24 cellular contexts compared by ENCODE assay signal in the genomic region with DNA sequence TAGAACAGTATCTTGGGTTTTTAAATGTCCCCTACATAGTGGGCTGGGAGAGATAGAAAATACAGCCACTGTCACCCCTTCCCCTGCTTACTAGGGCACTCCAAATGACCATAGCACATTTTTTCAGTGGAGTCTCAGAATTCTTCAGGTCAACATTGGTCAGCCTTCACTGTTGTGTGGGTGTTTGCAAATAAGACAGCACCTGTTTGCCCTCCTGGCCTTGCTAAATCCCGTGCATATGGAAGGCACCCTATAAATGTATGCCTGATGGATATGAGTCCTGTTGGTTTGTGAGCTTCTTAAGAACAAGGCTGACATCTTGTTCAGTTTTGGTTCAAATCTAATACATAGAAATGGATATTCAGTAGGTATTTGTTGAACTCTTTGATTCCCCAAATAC. TPM values are rescaled to one million over a fixed set of nuclear protein-coding genes. Genes with fewer than 3 reads are reported as not detected.
DNase-seq lines count a peak whose midpoint lies in the region; ATAC-seq, FAIRE-seq and TF ChIP-seq lines count a peak whose summit lies in the region.
"Had no signal": no experiment of that assay in that cellular context is flagged by ENCODE, and none has a peak within 500 bp of the region (broad histone marks: within the 10 kb centered on the region; RNA-seq: fewer than 3 reads in every experiment).

No MANE protein-coding gene starts in this region.

- no peak for DNase-seq in activated naive CD8-positive, alpha-beta T cell treated with anti-CD3 and anti-CD28 coated beads for 36 hours
- DNase-seq in SJSA1 (ENCODE audit: low read depth in 1 of 2, low spot score in 2 of 2) (no peak), keratinocyte (ENCODE audit: low read depth, low spot score) (no peak), transverse colon (no peak), OCI-M2 (lab: John Stamatoyannopoulos, UW; ENCODE audit: unreplicated experiment) (no peak)
- no peak for DNase-seq in stimulated activated CD4-positive, alpha-beta T cell treated with anti-CD3 and anti-CD28 coated beads, Interleukin-1b, Interleukin-23, amount 100 ng/mL, for 48 hours
- DNase-seq in activated CD8-positive, alpha-beta T cell treated with anti-CD3 and anti-CD28 coated beads, Interleukin-2, amount 10 ng/mL, durations not matched to agents 7 days and 5 days, result no peak
- DNase-seq: activated CD4-positive, alpha-beta memory T cell treated with anti-CD3 and anti-CD28 coated beads for 36 hours; activated naive CD4-positive, alpha-beta T cell; activated T-cell treated with anti-CD3 and anti-CD28 coated beads, Interleukin-2, amount 50 U/mL, for 1 hour; DMS 273 treated with DMSO at 0.1 percent for 48 hours; effector CD4-positive, alpha-beta T cell; KBM-7; NCI-H1694; NCI-H2171 treated with DMSO at 0.1 percent for 48 hours; stimulated activated naive CD8-positive, alpha-beta T cell treated with anti-CD3 and anti-CD28 coated beads, Interleukin-15, Interleukin-2, amounts not matched to agents 100 U/mL and 50 U/mL, for 24 hours; upper lobe of right lung had no signal

- no peaks in the 10 kb centered on the region for H3K36me3 Mint-ChIP-seq in activated naive CD8-positive, alpha-beta T cell
- peaks cover 2% of the 10 kb centered on the region for H3K36me3 Mint-ChIP-seq in activated naive CD8-positive, alpha-beta T cell treated with anti-CD3 and anti-CD28 coated beads for 36 hours
- peaks cover 4% of the 10 kb centered on the region for H3K36me3 Mint-ChIP-seq in activated CD8-positive, alpha-beta T cell treated with anti-CD3 and anti-CD28 coated beads, Interleukin-2, amount 10 ng/mL, durations not matched to agents 7 days and 5 days (ENCODE audit: low read depth)
- H3K36me3 Mint-ChIP-seq: activated CD4-positive, alpha-beta memory T cell treated with anti-CD3 and anti-CD28 coated beads for 36 hours; mesothelial cell of epicardium had no signal

- H3K4me1 ChIP-seq in SJSA1 (replicated peaks) (peaks cover 49% of the 10 kb centered on the region), keratinocyte (ENCODE audit: control insufficient read depth, extremely low read depth, insufficient read depth, low read length) (peaks cover 97% of the 10 kb centered on the region), transverse colon (peaks cover 30 to 88% (median 53%) of the 10 kb centered on the region in 4 donors)

- dilution Hi-C loops in keratinocyte (cut with MboI; ENCODE audit: extremely low pct_ligation_motif_present, low sequenced_read_pairs), result no loop called here

- peak overlapping the region; percentile 11 for H3K4me3 Mint-ChIP-seq in activated naive CD8-positive, alpha-beta T cell
- H3K4me3 Mint-ChIP-seq in activated naive CD8-positive, alpha-beta T cell treated with anti-CD3 and anti-CD28 coated beads for 36 hours, result no peak overlapping the region
- H3K4me3 Mint-ChIP-seq in activated CD8-positive, alpha-beta T cell treated with anti-CD3 and anti-CD28 coated beads, Interleukin-2, amount 10 ng/mL, durations not matched to agents 7 days and 5 days, result no peak overlapping the region
- H3K4me3 Mint-ChIP-seq: activated CD4-positive, alpha-beta memory T cell treated with anti-CD3 and anti-CD28 coated beads for 36 hours; central memory CD8-positive, alpha-beta T cell; mesothelial cell of epicardium; WTC11 had no signal

- H3K27me3 Mint-ChIP-seq in activated naive CD8-positive, alpha-beta T cell, result no peaks in the 10 kb centered on the region
- H3K27me3 Mint-ChIP-seq in activated naive CD8-positive, alpha-beta T cell treated with anti-CD3 and anti-CD28 coated beads for 36 hours, result no peaks in the 10 kb centered on the region
- H3K27me3 Mint-ChIP-seq in activated CD8-positive, alpha-beta T cell treated with anti-CD3 and anti-CD28 coated beads, Interleukin-2, amount 10 ng/mL, durations not matched to agents 7 days and 5 days (ENCODE audit: low read depth), result no peaks in the 10 kb centered on the region
- H3K27me3 Mint-ChIP-seq: activated CD4-positive, alpha-beta memory T cell treated with anti-CD3 and anti-CD28 coated beads for 36 hours; central memory CD8-positive, alpha-beta T cell had no signal

- no peak for TF ChIP-seq CTCF in keratinocyte (optimal IDR thresholded peaks at IDR 0.05 in 1 of 3, IDR thresholded peaks at IDR 0.05 in 1 of 3, conservative IDR thresholded peaks at IDR 0.05 in 1 of 3; ENCODE audit: extremely low read depth in 1 of 3, insufficient read depth in 2 of 3, low read length in 3 of 3)
- TF ChIP-seq CTCF in transverse colon (IDR thresholded peaks at IDR 0.05), result no peak

- H3K79me2 ChIP-seq in keratinocyte (ENCODE audit: control insufficient read depth, insufficient read depth, low read length), result peaks cover 90% of the 10 kb centered on the region

- no peak overlapping the region for H2AFZ ChIP-seq in keratinocyte (ENCODE audit: control insufficient read depth, low read length)

- H3K27me3 ChIP-seq in SJSA1 (replicated peaks) (no peaks in the 10 kb centered on the region), keratinocyte (ENCODE audit: control insufficient read depth, extremely low read depth, insufficient read depth, low read length) (no peaks in the 10 kb centered on the region), transverse colon (no peaks in the 10 kb centered on the region)
- H3K27me3 ChIP-seq: BLaER1, upper lobe of right lung had no signal

- no peak for TF ChIP-seq POLR2A in transverse colon (IDR thresholded peaks at IDR 0.05)

- peaks cover 46% of the 10 kb centered on the region for H3K4me1 Mint-ChIP-seq in activated naive CD8-positive, alpha-beta T cell (ENCODE audit: low read depth)
- peaks cover 57% of the 10 kb centered on the region for H3K4me1 Mint-ChIP-seq in activated naive CD8-positive, alpha-beta T cell treated with anti-CD3 and anti-CD28 coated beads for 36 hours
- H3K4me1 Mint-ChIP-seq in activated CD8-positive, alpha-beta T cell treated with anti-CD3 and anti-CD28 coated beads, Interleukin-2, amount 10 ng/mL, durations not matched to agents 7 days and 5 days (ENCODE audit: low read depth), result peaks cover 50% of the 10 kb centered on the region

- CTCF ChIA-PET in activated CD8-positive, alpha-beta T cell treated with anti-CD3 and anti-CD28 coated beads, Interleukin-2, amount 10 ng/mL, durations not matched to agents 7 days and 5 days (lab: Charles Lee), result interaction anchor here (1.3 to 20.5 kb wide), 5 partner anchors 8 to 312 kb away, joined by 3 to 457 read pairs (median 6); no protein-coding TSS in a partner anchor

- no peak for FAIRE-seq in keratinocyte (lab: Jason Lieb, UNC)
- FAIRE-seq: A204.1 had no signal

- no peaks in the 10 kb centered on the region for H3K9me3 ChIP-seq in SJSA1 (replicated peaks)
- no peaks in the 10 kb centered on the region for H3K9me3 ChIP-seq in keratinocyte (ENCODE audit: control insufficient read depth, low read depth, low read length)
- no peaks in the 10 kb centered on the region for H3K9me3 ChIP-seq in transverse colon
- H3K9me3 ChIP-seq: BLaER1, prostate gland, upper lobe of right lung had no signal

- H3K4me2 ChIP-seq in keratinocyte (ENCODE audit: control insufficient read depth, extremely low read depth, insufficient read depth, low read depth, low read length), result peak overlapping the region; percentile 84

- WGBS in transverse colon (ENCODE audit: low coverage in 1 of 2), 2 donors, result 43 to 50% methylated on average over 1 of the region's 1 CpG

- no peak for TF ChIP-seq EP300 in transverse colon (IDR thresholded peaks at IDR 0.05; ENCODE audit: low read depth)

- H3K9me3 Mint-ChIP-seq in activated naive CD8-positive, alpha-beta T cell (ENCODE audit: low read depth), result no peaks in the 10 kb centered on the region
- no peaks in the 10 kb centered on the region for H3K9me3 Mint-ChIP-seq in activated naive CD8-positive, alpha-beta T cell treated with anti-CD3 and anti-CD28 coated beads for 36 hours
- no peaks in the 10 kb centered on the region for H3K9me3 Mint-ChIP-seq in activated CD8-positive, alpha-beta T cell treated with anti-CD3 and anti-CD28 coated beads, Interleukin-2, amount 10 ng/mL, durations not matched to agents 7 days and 5 days (ENCODE audit: insufficient read depth)
- H3K9me3 Mint-ChIP-seq: activated CD4-positive, alpha-beta memory T cell treated with anti-CD3 and anti-CD28 coated beads for 36 hours; central memory CD8-positive, alpha-beta T cell; mesothelial cell of epicardium; WTC11 had no signal

- H3K9ac ChIP-seq in keratinocyte (ENCODE audit: control insufficient read depth, extremely low read depth, insufficient read depth, low read length), result peak overlapping the region; percentile 82
- H3K9ac ChIP-seq: BLaER1 had no signal

- intact Hi-C loops in transverse colon (cut with DNase I; ENCODE audit: low total_unique reads), result no loop called here

- in situ Hi-C loops in transverse colon (cut with MboI; ENCODE audit: low pct_ligation_motif_present in 1 of 4, low pct_unique_long_range_greater_than_20kb in 1 of 4, low sequenced_read_pairs in 3 of 4), result no loop called here

- H3K36me3 ChIP-seq in SJSA1, result no peaks in the 10 kb centered on the region
- H3K36me3 ChIP-seq in keratinocyte (ENCODE audit: control insufficient read depth in 2 of 2, extremely low read depth in 1 of 2, insufficient read depth in 2 of 2, low read length in 2 of 2), result peaks cover 4 to 37% of the 10 kb centered on the region in 2 experiments
- H3K36me3 ChIP-seq in transverse colon, result no peaks in the 10 kb centered on the region
- H3K36me3 ChIP-seq: BLaER1, prostate gland, upper lobe of right lung had no signal

- no peaks in the 10 kb centered on the region for H3K9me1 ChIP-seq in keratinocyte (ENCODE audit: control insufficient read depth, extremely low read depth, insufficient read depth, low read length)

- ATAC-seq in activated CD8-positive, alpha-beta T cell treated with anti-CD3 and anti-CD28 coated beads, Interleukin-2, amount 10 ng/mL, durations not matched to agents 7 days and 5 days, result no peak
- ATAC-seq: stimulated activated naive CD8-positive, alpha-beta T cell treated with anti-CD3 and anti-CD28 coated beads, Interleukin-15, Interleukin-2, amounts not matched to agents 100 U/mL and 50 U/mL, for 24 hours; upper lobe of right lung; WTC11 had no signal

- POLR2A ChIA-PET in activated CD8-positive, alpha-beta T cell treated with anti-CD3 and anti-CD28 coated beads, Interleukin-2, amount 10 ng/mL, durations not matched to agents 7 days and 5 days (lab: Charles Lee), result no interaction called here

- H3K4me3 ChIP-seq in SJSA1 (no peak overlapping the region), keratinocyte (ENCODE audit: control insufficient read depth in 2 of 3, extremely low read depth in 1 of 3, insufficient read depth in 2 of 3, low read depth in 1 of 3, low read length in 3 of 3) (peak overlapping the region in 1 of 3 experiments; percentile 47), transverse colon (no peak overlapping the region)
- H3K4me3 ChIP-seq: BLaER1, prostate gland, upper lobe of right lung had no signal

- peaks cover 2% of the 10 kb centered on the region for H4K20me1 ChIP-seq in keratinocyte (ENCODE audit: control insufficient read depth, extremely low read depth, insufficient read depth, low read length)

- H3K27ac ChIP-seq in SJSA1 (peak overlapping the region; percentile 36; the same call in 1 of the 2 replicates), keratinocyte (ENCODE audit: control insufficient read depth, insufficient read depth, low read length) (peak overlapping the region; percentile 99), transverse colon (peak overlapping the region; percentile 59 to 78 (median 77))
- H3K27ac ChIP-seq: BLaER1, upper lobe of right lung had no signal

- H3K27ac Mint-ChIP-seq in activated naive CD8-positive, alpha-beta T cell, result no peak overlapping the region
- no peak overlapping the region for H3K27ac Mint-ChIP-seq in activated naive CD8-positive, alpha-beta T cell treated with anti-CD3 and anti-CD28 coated beads for 36 hours
- H3K27ac Mint-ChIP-seq in activated CD8-positive, alpha-beta T cell treated with anti-CD3 and anti-CD28 coated beads, Interleukin-2, amount 10 ng/mL, durations not matched to agents 7 days and 5 days, result no peak overlapping the region
- H3K27ac Mint-ChIP-seq: activated CD4-positive, alpha-beta memory T cell treated with anti-CD3 and anti-CD28 coated beads for 36 hours; mesothelial cell of epicardium; WTC11 had no signal

RNA-seq across cellular contexts. Expression of gene ITGA6, which starts 12.5 kb away (rescaled TPM):
- 10 to 100 TPM in 1 of 2 experiments, 1 to 10 TPM in 1; 9.6 to 10.2 TPM for total RNA-seq in activated naive CD8-positive, alpha-beta T cell treated with anti-CD3 and anti-CD28 coated beads for 36 hours
- 26.7 and 32.9 TPM in 2 replicates for total RNA-seq in SJSA1 (2014; rRNA removed; shearing (Covaris generic))
- polyA plus RNA-seq in keratinocyte, result 258 to 441 TPM (median 273 TPM) in 3 replicates
- 360 TPM for polyA plus RNA-seq in keratinocyte (2011; ENCODE audit: low read depth)
- 148 and 205 TPM in 2 replicates for polyA plus RNA-seq in keratinocyte (2011; cell fraction: cytosol; rRNA removed)
- 661 and 820 TPM in 2 replicates for polyA plus RNA-seq in keratinocyte (2011; cell fraction: nucleus; rRNA removed)
- polyA plus RNA-seq in keratinocyte (2012; ENCODE audit: low replicate concordance), result 169 and 660 TPM in 2 replicates
- polyA minus RNA-seq in keratinocyte, result 374 to 691 TPM (median 492 TPM) in 3 replicates
- 252 TPM for polyA minus RNA-seq in keratinocyte (2011; cell fraction: cytosol; rRNA and poly(A)+ RNA removed)
- polyA minus RNA-seq in keratinocyte (2011; cell fraction: nucleus; rRNA and poly(A)+ RNA removed), result 750 and 1,558 TPM in 2 replicates
- total RNA-seq in transverse colon, result 100 to 1,000 TPM in 3 of 4 donors, 10 to 100 TPM in 1; 80.4 to 267 (median 207) TPM
- total RNA-seq in activated CD8-positive, alpha-beta T cell treated with anti-CD3 and anti-CD28 coated beads, Interleukin-2, amount 10 ng/mL, durations not matched to agents 7 days and 5 days, result 10 to 100 TPM; 14.6 to 15.0 TPM

Comparison
In these comparisons a context has a peak if more than half of its experiments do, and no peak if none do; other contexts are left out.
1. H3K27ac ChIP-seq: peak in every context shown above with its lines; median percentile 99 in keratinocyte; 77 in transverse colon; 36 in SJSA1.